In the genomic region with DNA sequence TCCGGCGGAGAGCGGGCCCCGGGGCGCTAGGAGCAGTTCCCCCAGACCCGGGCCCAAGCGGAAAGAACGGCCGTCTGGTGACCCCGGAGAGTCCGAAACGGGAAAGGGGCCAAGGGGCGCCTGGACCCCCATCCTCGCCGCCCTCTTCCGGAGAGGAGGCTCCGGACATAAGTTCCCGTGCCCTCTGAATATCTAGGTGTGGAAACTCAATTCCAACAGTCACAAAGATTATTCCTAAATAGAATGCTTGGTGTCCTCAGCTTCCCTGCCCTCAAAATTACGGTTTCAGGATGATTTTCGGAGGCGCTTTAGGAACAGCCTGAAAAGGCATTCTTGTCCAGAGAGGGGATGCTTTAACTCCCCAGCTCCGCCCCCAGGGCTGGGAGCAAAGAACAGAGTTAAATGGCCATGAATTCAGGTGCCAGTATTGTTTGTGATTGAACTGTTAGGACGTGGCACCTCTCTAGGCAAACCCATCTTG, we compare ENCODE assay signal across 8 cellular contexts. TPM values are rescaled to one million over a fixed set of nuclear protein-coding genes. Genes with fewer than 3 reads are reported as not detected.
DNase-seq lines count a peak whose midpoint lies in the region; ATAC-seq and TF ChIP-seq lines count a peak whose summit lies in the region.

No MANE protein-coding gene starts in this region.

- 18 to 45% methylated on average over 4 to 7 of the region's 23 CpGs for WGBS in esophagus squamous epithelium, 2 donors

- H3K9me3 Mint-ChIP-seq in Caco-2 (ENCODE audit: unreplicated experiment) = no peaks in the 10 kb centered on the region

- H3K9me3 ChIP-seq in Caco-2 (no peaks in the 10 kb centered on the region), PC-9 (ENCODE audit: insufficient read depth, low read depth) (no peaks in the 10 kb centered on the region), esophagus squamous epithelium (no peaks in the 10 kb centered on the region), osteoblast (ENCODE audit: low read depth, low read length) (no peaks in the 10 kb centered on the region)

- POLR2A ChIA-PET in Caco-2 (lab: Charles Lee) (interaction anchor here (0.7 kb wide), 1 partner anchor 57 kb away, joined by 3 read pairs; no protein-coding TSS in a partner anchor), PC-9 (lab: Charles Lee; ENCODE audit: unreplicated experiment) (no interaction called here)

- peak overlapping the region; percentile 76 for H3K4me3 ChIP-seq in Caco-2 (ENCODE audit: low read depth, low read length)
- peak overlapping the region; percentile 85 for H3K4me3 ChIP-seq in PC-9
- H3K4me3 ChIP-seq in esophagus squamous epithelium = peak overlapping the region; percentile 63 to 95 (median 78)
- H3K4me3 ChIP-seq in osteoblast (ENCODE audit: insufficient read depth, low read length) = peak overlapping the region; percentile 84

- H2AFZ ChIP-seq in PC-9 = peak overlapping the region; percentile 79
- H2AFZ ChIP-seq in osteoblast (ENCODE audit: low read length) = peak overlapping the region; percentile 80

- CTCF ChIA-PET in Caco-2 (lab: Charles Lee) = interaction anchor here (0.6 to 1.4 kb wide), 4 partner anchors 22 to 288 kb away, joined by 3 to 5 read pairs (median 3); no protein-coding TSS in a partner anchor
- CTCF ChIA-PET in PC-9 (lab: Charles Lee) = no interaction called here

- H3K27ac ChIP-seq in PC-9 = peak overlapping the region; percentile 58
- peak overlapping the region; percentile 84 to 96 (median 90) for H3K27ac ChIP-seq in esophagus squamous epithelium
- peak overlapping the region; percentile 82 for H3K27ac ChIP-seq in osteoblast (ENCODE audit: low read depth, low read length)

- peaks cover 38% of the 10 kb centered on the region for H3K79me2 ChIP-seq in PC-9 (ENCODE audit: low read depth)
- peaks cover 36% of the 10 kb centered on the region for H3K79me2 ChIP-seq in osteoblast (ENCODE audit: insufficient read depth, low read length)

- H4K20me1 ChIP-seq in PC-9 (ENCODE audit: insufficient read depth) = no peaks in the 10 kb centered on the region
- no peaks in the 10 kb centered on the region for H4K20me1 ChIP-seq in osteoblast (ENCODE audit: insufficient read depth, low read length)

- TF ChIP-seq CTCF in Caco-2 (IDR thresholded peaks at IDR 0.05; ENCODE audit: insufficient read depth in 1 of 2, low read depth in 1 of 2, low read length in 1 of 2, severe bottlenecking in 1 of 2, unreplicated experiment in 1 of 2) = no peak
- TF ChIP-seq CTCF in PC-9 (conservative IDR thresholded peaks at IDR 0.05) = no peak
- TF ChIP-seq CTCF in esophagus squamous epithelium (IDR thresholded peaks at IDR 0.05) = no peak
- no peak for TF ChIP-seq CTCF in osteoblast (IDR thresholded peaks at IDR 0.05; ENCODE audit: extremely low read depth, low read depth, low read length)

- H3K36me3 ChIP-seq in Caco-2 (ENCODE audit: control insufficient read depth, insufficient read depth, low read length) (no peaks in the 10 kb centered on the region; the same call in 1 of the 2 replicates), PC-9 (ENCODE audit: low read depth) (peaks cover 10% of the 10 kb centered on the region), esophagus squamous epithelium (no peaks in the 10 kb centered on the region), osteoblast (ENCODE audit: insufficient read depth, low read length) (no peaks in the 10 kb centered on the region)

- DNase-seq in Caco-2 = no peak
- DNase-seq in PC-9 = no peak
- no peak for DNase-seq in esophagus squamous epithelium (lab: John Stamatoyannopoulos, UW)
- peak; percentile 73 for DNase-seq in osteoblast (ENCODE audit: insufficient read length, low spot score, missing footprints)
- no peak for DNase-seq in GM19238 (ENCODE audit: insufficient read length, low spot score)
- DNase-seq in HK-2 (ENCODE audit: unreplicated experiment) = no peak
- no peak for DNase-seq in NCI-H524 treated with DMSO at 0.1 percent for 48 hours (lab: John Stamatoyannopoulos, UW)

- H3K36me3 Mint-ChIP-seq in Caco-2 (ENCODE audit: insufficient read depth, unreplicated experiment) = peaks cover 23% of the 10 kb centered on the region

- ATAC-seq in HG03354 (IDR thresholded peaks at IDR 0.05; ENCODE audit: poor library complexity, severe bottlenecking, unreplicated experiment) = no peak

- H3K4me2 ChIP-seq in PC-9 (peak overlapping the region; percentile 71), osteoblast (ENCODE audit: insufficient read depth, low read length) (peak overlapping the region; percentile 80)

- H3K27me3 Mint-ChIP-seq in Caco-2 (ENCODE audit: insufficient read depth, unreplicated experiment) = no peaks in the 10 kb centered on the region

- H3F3A ChIP-seq in PC-9 (ENCODE audit: insufficient read depth, low read depth) = peaks cover 14% of the 10 kb centered on the region

- H3K4me1 ChIP-seq in Caco-2 = peaks cover 15% of the 10 kb centered on the region
- H3K4me1 ChIP-seq in PC-9 (replicated peaks; ENCODE audit: insufficient read depth) = peaks cover 12% of the 10 kb centered on the region
- peaks cover 4 to 48% (median 17%) of the 10 kb centered on the region in 3 donors for H3K4me1 ChIP-seq in esophagus squamous epithelium
- H3K4me1 ChIP-seq in osteoblast (ENCODE audit: insufficient read depth, low read length) = peaks cover 30% of the 10 kb centered on the region

- intact Hi-C loops in Caco-2 (cut with micrococcal nuclease; ENCODE audit: unreplicated experiment) (loop anchor here (1.0 to 10.0 kb wide), 4 partner anchors 30 to 324 kb away; no protein-coding TSS in a partner anchor), PC-9 (cut with micrococcal nuclease; ENCODE audit: unreplicated experiment) (loop anchor here (5.0 to 10.0 kb wide), 2 partner anchors 142 to 336 kb away; a partner anchor contains a TSS), esophagus squamous epithelium (cut with DNase I) (no loop called here)

- BruUV-seq in Caco-2 (replicated peaks; lab: Mats Ljungman, UMichigan) = TSS peak; percentile 38
- no TSS peak for BruUV-seq in PC-9 (replicated peaks; lab: Mats Ljungman, UMichigan)

- H3K4me3 Mint-ChIP-seq in Caco-2 (ENCODE audit: unreplicated experiment) = peak overlapping the region; percentile 97

- peaks cover 20% of the 10 kb centered on the region for H3K4me1 Mint-ChIP-seq in Caco-2 (ENCODE audit: low read depth, unreplicated experiment)

- TF ChIP-seq POLR2A in esophagus squamous epithelium (IDR thresholded peaks at IDR 0.05) = no peak

- H3K27me3 ChIP-seq in Caco-2 (replicated peaks; ENCODE audit: control insufficient read depth, insufficient read depth, low read length) (no peaks in the 10 kb centered on the region), PC-9 (ENCODE audit: insufficient read depth, low read depth) (no peaks in the 10 kb centered on the region), esophagus squamous epithelium (peaks cover 0 to 44% (median 2%) of the 10 kb centered on the region in 4 donors), osteoblast (ENCODE audit: insufficient read depth, low read length) (no peaks in the 10 kb centered on the region)

- H3K9me2 ChIP-seq in PC-9 (ENCODE audit: insufficient read depth) = no peaks in the 10 kb centered on the region

- no peak overlapping the region for H3K27ac Mint-ChIP-seq in Caco-2 (ENCODE audit: unreplicated experiment)

RNA-seq across cellular contexts. Expression of a gene that starts 0.7 kb away (rescaled TPM):
- total RNA-seq in Caco-2 (2022) = 44.0 and 49.7 TPM in 2 replicates
- total RNA-seq in PC-9 (2021) = 10.1 and 14.0 TPM in 2 replicates
- total RNA-seq in esophagus squamous epithelium = 10 to 100 TPM in 1 of 4 donors, 1 to 10 TPM in 3; 2.2 to 11.1 (median 6.2) TPM
- 63.6 and 64.4 TPM in 2 replicates for total RNA-seq in osteoblast
